Comparison of ENCODE assay signal across 1 cellular context in genomic region chr5:134845852-134846640, GRCh38.
A peak's percentile ranks its signal among the peaks of the same experiment; 100 is the strongest.
TF ChIP-seq lines count a peak whose summit lies in the region.

C5orf24 (plus strand) TSS chr5:134845968; CDS start chr5:134854901, 8,933 bp downstream.

TF ChIP-seq in K562, 482 proteins besides CTCF, POLR2A, EP300 and RAD21 (continued from another document and continues in another):
- no peak for TF ChIP-seq PRDM10 (IDR thresholded peaks at IDR 0.05; ENCODE audit: partially characterized antibody)
- 0 out of 2 replicates have a peak, but pooled peaks have one; percentile 21 for TF ChIP-seq PHB (CRISPR knock-in tag; IDR thresholded peaks at IDR 0.05)
- no peak for TF ChIP-seq SNIP1 (IDR thresholded peaks at IDR 0.05; ENCODE audit: low read depth)
- peak; percentile 10; the same call in 1 of the 2 replicates for TF ChIP-seq TCF3 (CRISPR knock-in tag; IDR thresholded peaks at IDR 0.05)
- no peak for TF ChIP-seq ZNF347 (CRISPR knock-in tag; IDR thresholded peaks at IDR 0.05; ENCODE audit: low read depth)
- TF ChIP-seq SIX5 (IDR thresholded peaks at IDR 0.05; ENCODE audit: borderline replicate concordance in 1 of 2, insufficient read depth in 1 of 2, low read depth in 1 of 2, low read length in 2 of 2) = no peak
- TF ChIP-seq E2F8 (IDR thresholded peaks at IDR 0.05; ENCODE audit: low read depth, partially characterized antibody) = peak; percentile 90
- peak in 1 of 2 experiments; percentile 85; a peak in 2 of 4 replicates for TF ChIP-seq ZNF639 (CRISPR knock-in tag; conservative IDR thresholded peaks at IDR 0.05 in 1 of 2, IDR thresholded peaks at IDR 0.05 in 1 of 2)
- peak in 1 of 2 experiments; percentile 87; a peak in 1 of 4 replicates for TF ChIP-seq SRF (CRISPR knock-in tag; IDR thresholded peaks at IDR 0.05)
- no peak for TF ChIP-seq RAD51 (IDR thresholded peaks at IDR 0.05; ENCODE audit: borderline replicate concordance, low read depth)
- TF ChIP-seq YBX1 (IDR thresholded peaks at IDR 0.05) = no peak
- no peak for TF ChIP-seq ZNF239 (CRISPR knock-in tag; IDR thresholded peaks at IDR 0.05)
- TF ChIP-seq HMBOX1 (IDR thresholded peaks at IDR 0.05) = no peak
- TF ChIP-seq KLF10 (CRISPR knock-in tag; IDR thresholded peaks at IDR 0.05) = no peak
- no peak for TF ChIP-seq PYGO2 (tag; IDR thresholded peaks at IDR 0.05)
- TF ChIP-seq CREB3 (tag; conservative IDR thresholded peaks at IDR 0.05; ENCODE audit: low read depth) = no peak; the same call in 1 of the 2 replicates
- peak; percentile 94 for TF ChIP-seq HMGN3 (IDR thresholded peaks at IDR 0.05; ENCODE audit: borderline replicate concordance, extremely low read depth, insufficient read length, low read depth, low read length)
- TF ChIP-seq ZFP91 (CRISPR knock-in tag; IDR thresholded peaks at IDR 0.05) = peak; percentile 40; the same call in 1 of the 2 replicates
- TF ChIP-seq GABPB1 (CRISPR knock-in tag; IDR thresholded peaks at IDR 0.05) = peak; percentile 77
- no peak for TF ChIP-seq MECOM (CRISPR knock-in tag; IDR thresholded peaks at IDR 0.05)
- no peak for TF ChIP-seq ZNF696 (CRISPR knock-in tag; conservative IDR thresholded peaks at IDR 0.05)
- no peak for TF ChIP-seq RHOXF2B (CRISPR knock-in tag; conservative IDR thresholded peaks at IDR 0.05)
- TF ChIP-seq TBL1XR1 (IDR thresholded peaks at IDR 0.05; ENCODE audit: low read length in 2 of 2) = peak in 1 of 2 experiments; percentile 25; a peak in 1 of 4 replicates
- 0 out of 2 replicates have a peak, but pooled peaks have one; percentile 29 for TF ChIP-seq KLF1 (tag; IDR thresholded peaks at IDR 0.05)
- TF ChIP-seq RERE (CRISPR knock-in tag; IDR thresholded peaks at IDR 0.05; ENCODE audit: borderline replicate concordance) = no peak
- TF ChIP-seq FOXJ2 (tag; IDR thresholded peaks at IDR 0.05) = 0 out of 2 replicates have a peak, but pooled peaks have one; percentile 32
- peak; percentile 97 for TF ChIP-seq POLR2AphosphoS2 (IDR thresholded peaks at IDR 0.05; ENCODE audit: low read length)
- no peak for TF ChIP-seq ZNF277 (CRISPR knock-in tag; IDR thresholded peaks at IDR 0.05; ENCODE audit: borderline replicate concordance)
- TF ChIP-seq ZSCAN32 (CRISPR knock-in tag; IDR thresholded peaks at IDR 0.05) = peak; percentile 43; the same call in 1 of the 2 replicates
- peak; percentile 89 for TF ChIP-seq REST (CRISPR knock-in tag; IDR thresholded peaks at IDR 0.05; ENCODE audit: low read depth)
- no peak for TF ChIP-seq CEBPB (tag; IDR thresholded peaks at IDR 0.05)
- TF ChIP-seq RNF2 (IDR thresholded peaks at IDR 0.05) = peak; percentile 64
- no peak for TF ChIP-seq ZFPM2 (CRISPR knock-in tag; IDR thresholded peaks at IDR 0.05)
- no peak for TF ChIP-seq ZNF263 (CRISPR knock-in tag; IDR thresholded peaks at IDR 0.05; ENCODE audit: borderline replicate concordance)
- no peak for TF ChIP-seq PPARD (CRISPR knock-in tag; IDR thresholded peaks at IDR 0.05)
